Comparison of ENCODE assay signal across 1 cellular context in the genomic region with DNA sequence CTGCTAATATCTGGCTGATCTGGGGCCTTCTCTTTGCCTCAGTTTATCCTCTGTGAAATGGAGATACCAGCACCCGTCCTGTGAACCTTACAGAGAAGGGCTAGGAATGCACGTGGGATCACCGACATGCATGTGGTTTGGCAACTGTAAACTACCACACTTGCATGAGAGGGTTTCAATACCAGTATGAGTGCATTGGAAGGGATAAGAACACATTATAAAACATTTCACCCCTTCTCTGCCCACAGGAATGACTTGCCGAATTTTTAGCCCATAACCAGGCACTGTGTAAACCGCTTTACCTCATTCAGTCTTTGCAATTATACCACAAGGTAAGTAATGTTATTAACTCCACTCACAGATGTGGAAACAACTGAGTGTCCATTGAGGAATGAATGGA.
TF ChIP-seq lines count a peak whose summit lies in the region.

No MANE protein-coding gene starts in this region.

TF ChIP-seq in K562, 482 proteins besides CTCF, POLR2A, EP300 and RAD21:
- TF ChIP-seq ZFP1 (CRISPR knock-in tag; IDR thresholded peaks at IDR 0.05) (no peak), ZNF561 (CRISPR knock-in tag; conservative IDR thresholded peaks at IDR 0.05) (no peak), POLR2H (tag; IDR thresholded peaks at IDR 0.05; ENCODE audit: low read depth) (no peak), ATF6 (CRISPR knock-in tag; IDR thresholded peaks at IDR 0.05) (no peak), ZNF146 (CRISPR knock-in tag; IDR thresholded peaks at IDR 0.05; ENCODE audit: unreplicated experiment) (no peak), HOXB6 (CRISPR knock-in tag; IDR thresholded peaks at IDR 0.05; ENCODE audit: borderline replicate concordance) (no peak), ZNF121 (CRISPR knock-in tag; conservative IDR thresholded peaks at IDR 0.05) (no peak)
- TF ChIP-seq, protein P1, sequence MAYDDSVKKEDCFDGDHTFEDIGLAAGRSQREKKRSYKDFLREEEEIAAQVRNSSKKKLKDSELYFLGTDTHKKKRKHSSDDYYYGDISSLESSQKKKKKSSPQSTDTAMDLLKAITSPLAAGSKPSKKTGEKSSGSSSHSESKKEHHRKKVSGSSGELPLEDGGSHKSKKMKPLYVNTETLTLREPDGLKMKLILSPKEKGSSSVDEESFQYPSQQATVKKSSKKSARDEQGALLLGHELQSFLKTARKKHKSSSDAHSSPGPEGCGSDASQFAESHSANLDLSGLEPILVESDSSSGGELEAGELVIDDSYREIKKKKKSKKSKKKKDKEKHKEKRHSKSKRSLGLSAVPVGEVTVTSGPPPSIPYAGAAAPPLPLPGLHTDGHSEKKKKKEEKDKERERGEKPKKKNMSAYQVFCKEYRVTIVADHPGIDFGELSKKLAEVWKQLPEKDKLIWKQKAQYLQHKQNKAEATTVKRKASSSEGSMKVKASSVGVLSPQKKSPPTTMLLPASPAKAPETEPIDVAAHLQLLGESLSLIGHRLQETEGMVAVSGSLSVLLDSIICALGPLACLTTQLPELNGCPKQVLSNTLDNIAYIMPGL (CRISPR knock-in tag; IDR thresholded peaks at IDR 0.05): no peak
